Comparison of ENCODE assay signal across 16 cellular contexts in genomic region chr18:77811510-77811909, GRCh38.
A peak's percentile ranks its signal among the peaks of the same experiment; 100 is the strongest.
DNase-seq lines count a peak whose midpoint lies in the region; ATAC-seq and TF ChIP-seq lines count a peak whose summit lies in the region.
"Had no signal": no experiment of that assay in that cellular context is flagged by ENCODE, and none has a peak within 500 bp of the region (broad histone marks: within the 10 kb centered on the region; RNA-seq: fewer than 3 reads in every experiment).

No MANE protein-coding gene starts in this region.

- H3K4me1 ChIP-seq in colonic mucosa (no peaks in the 10 kb centered on the region), right cardiac atrium (ENCODE audit: control insufficient read depth, insufficient read depth, low read length) (no peaks in the 10 kb centered on the region)
- H3K4me1 ChIP-seq: heart left ventricle, thyroid gland had no signal

- H3K9me3 ChIP-seq in colonic mucosa (no peaks in the 10 kb centered on the region), right cardiac atrium (ENCODE audit: control insufficient read depth, low read length) (no peaks in the 10 kb centered on the region)
- H3K9me3 ChIP-seq: thyroid gland had no signal

- ATAC-seq in GM18868 (IDR thresholded peaks at IDR 0.05; ENCODE audit: unreplicated experiment), result no peak
- no peak for ATAC-seq in right cardiac atrium
- ATAC-seq: activated CD8-positive, alpha-beta memory T cell treated with anti-CD3 and anti-CD28 coated beads, Interleukin-2, amount 10 ng/mL, durations not matched to agents 7 days and 5 days; heart left ventricle had no signal

- H3K4me3 ChIP-seq in colonic mucosa, result no peak overlapping the region
- no peak overlapping the region for H3K4me3 ChIP-seq in right cardiac atrium (ENCODE audit: low read length)
- H3K4me3 ChIP-seq: heart left ventricle, SK-N-MC, thyroid gland had no signal

- in situ Hi-C loops in Caki2 (cut with HindIII; ENCODE audit: low pct_unique_long_range_greater_than_20kb, low sequenced_read_pairs), result no loop called here

- H3K27me3 ChIP-seq in colonic mucosa (no peaks in the 10 kb centered on the region), right cardiac atrium (ENCODE audit: control insufficient read depth, insufficient read depth) (no peaks in the 10 kb centered on the region)
- H3K27me3 ChIP-seq: heart left ventricle, thyroid gland had no signal

- no peaks in the 10 kb centered on the region for H3K36me3 ChIP-seq in colonic mucosa
- H3K36me3 ChIP-seq: heart left ventricle, thyroid gland had no signal

- peak; percentile 1 for DNase-seq in Caki2 (ENCODE audit: low read depth)
- DNase-seq in NCI-H128 (lab: John Stamatoyannopoulos, UW; ENCODE audit: unreplicated experiment), result peak; percentile 98
- peak; percentile 99 for DNase-seq in NCI-H748 (lab: John Stamatoyannopoulos, UW; ENCODE audit: unreplicated experiment)
- peak; percentile 51 for DNase-seq in colonic mucosa
- DNase-seq in HCEC 1CT, result no peak
- no peak for DNase-seq in NCI-H446 treated with DMSO at 0.1 percent for 48 hours (lab: John Stamatoyannopoulos, UW)
- no peak for DNase-seq in right cardiac atrium
- DNase-seq: activated CD8-positive, alpha-beta memory T cell treated with anti-CD3 and anti-CD28 coated beads, Interleukin-2, amount 10 ng/mL, durations not matched to agents 7 days and 5 days; heart left ventricle; naive B cell; NCI-H82; stimulated activated CD8-positive, alpha-beta memory T cell treated with anti-CD3 and anti-CD28 coated beads, Interleukin-4, amount 100 ng/mL, for 48 hours had no signal

- H3K27ac ChIP-seq in colonic mucosa (no peak overlapping the region), right cardiac atrium (ENCODE audit: low read length) (no peak overlapping the region)
- H3K27ac ChIP-seq: heart left ventricle, KMS-11, SK-N-MC, thyroid gland had no signal

- intact Hi-C loops in colonic mucosa (cut with DNase I), result no loop called here
- intact Hi-C loops in right cardiac atrium (cut with DNase I), result no loop called here

- WGBS in right cardiac atrium, result 38% methylated on average over 4 of the region's 4 CpGs

- no peak overlapping the region for H3K9ac ChIP-seq in colonic mucosa (ENCODE audit: low read depth in 2 of 2, low read length in 2 of 2)
- H3K9ac ChIP-seq: KMS-11 had no signal

- no peak for TF ChIP-seq CTCF in colonic mucosa (IDR thresholded peaks at IDR 0.05)

Comparison
In these comparisons a context has a peak if more than half of its experiments do, and no peak if none do; other contexts are left out.
1. DNase-seq: peak in Caki2 (single experiment), NCI-H128 (single experiment), NCI-H748 (single experiment) and colonic mucosa (single experiment); none in HCEC 1CT (single experiment), NCI-H446 treated with DMSO at 0.1 percent for 48 hours (single experiment) and right cardiac atrium (0 of 3).